ENCODE assay signal across 21 cellular contexts in genomic region chr12:117002040-117002832, GRCh38.
"Had no signal": no experiment of that assay in that cellular context is flagged by ENCODE, and none has a peak within 500 bp of the region (broad histone marks: within the 10 kb centered on the region; RNA-seq: fewer than 3 reads in every experiment).

No MANE protein-coding gene starts in this region.

- ATAC-seq: activated T-cell treated with anti-CD3 and anti-CD28 coated beads, Interleukin-2, amount 50 U/mL, for 72 hours; gastroesophageal sphincter; left lobe of liver; mucosa of descending colon; naive thymus-derived CD4-positive, alpha-beta T cell had no signal

- H3K27me3 Mint-ChIP-seq: activated B cell treated with CpG ODN at 0.5 μM for 24 hours; activated CD4-positive, alpha-beta T cell treated with anti-CD3 and anti-CD28 coated beads, Interleukin-2, amount 10 ng/mL, durations not matched to agents 24 days and 14 days; activated naive CD8-positive, alpha-beta T cell treated with anti-CD3 and anti-CD28 coated beads, Interleukin-2, amount 10 ng/mL, durations not matched to agents 7 days and 5 days; memory B cell; naive thymus-derived CD4-positive, alpha-beta T cell had no signal

- H3K4me3 ChIP-seq: esophagus squamous epithelium, gastroesophageal sphincter, mucosa of descending colon, suprapubic skin had no signal

- H3K9me3 Mint-ChIP-seq: activated B cell treated with CpG ODN at 0.5 μM for 24 hours; activated CD4-positive, alpha-beta T cell treated with anti-CD3 and anti-CD28 coated beads, Interleukin-2, amount 10 ng/mL, durations not matched to agents 24 days and 14 days; activated naive CD8-positive, alpha-beta T cell treated with anti-CD3 and anti-CD28 coated beads, Interleukin-2, amount 10 ng/mL, durations not matched to agents 7 days and 5 days; activated T-cell treated with anti-CD3 and anti-CD28 coated beads, Interleukin-2, amount 50 U/mL, for 72 hours; memory B cell; naive thymus-derived CD4-positive, alpha-beta T cell had no signal

- H3K4me3 Mint-ChIP-seq: activated B cell treated with CpG ODN at 0.5 μM for 24 hours; activated CD4-positive, alpha-beta T cell treated with anti-CD3 and anti-CD28 coated beads, Interleukin-2, amount 10 ng/mL, durations not matched to agents 24 days and 14 days; activated naive CD8-positive, alpha-beta T cell treated with anti-CD3 and anti-CD28 coated beads, Interleukin-2, amount 10 ng/mL, durations not matched to agents 7 days and 5 days; activated T-cell treated with anti-CD3 and anti-CD28 coated beads, Interleukin-2, amount 50 U/mL, for 72 hours; memory B cell; naive thymus-derived CD4-positive, alpha-beta T cell had no signal

- H3K4me1 ChIP-seq: esophagus squamous epithelium, gastroesophageal sphincter, suprapubic skin had no signal

- DNase-seq: activated B cell treated with CpG ODN at 0.5 μM for 24 hours; activated CD4-positive, alpha-beta T cell treated with anti-CD3 and anti-CD28 coated beads, Interleukin-2, amount 10 ng/mL, durations not matched to agents 24 days and 14 days; activated CD8-positive, alpha-beta memory T cell treated with anti-CD3 and anti-CD28 coated beads, Interleukin-2, amount 50 U/mL, for 48 hours; activated naive CD8-positive, alpha-beta T cell treated with anti-CD3 and anti-CD28 coated beads, Interleukin-2, amount 10 ng/mL, durations not matched to agents 7 days and 5 days; activated T-cell treated with anti-CD3 and anti-CD28 coated beads, Interleukin-2, amount 50 U/mL, for 72 hours; anterior cingulate cortex; effector CD8-positive, alpha-beta T cell; esophagus squamous epithelium; islet precursor cell; mucosa of descending colon; naive thymus-derived CD4-positive, alpha-beta T cell; small intestine; stimulated activated CD4-positive, alpha-beta T cell treated with anti-CD3 and anti-CD28 coated beads, Interleukin-4, amount 100 ng/mL, for 4 hours; stimulated activated CD8-positive, alpha-beta memory T cell treated with anti-CD3 and anti-CD28 coated beads, Interleukin-4, amount 100 ng/mL, for 48 hours; stimulated activated naive CD4-positive, alpha-beta T cell treated with Interleukin-2 at 50 U/mL for 16 hours; SW 1271; trophoblast cell had no signal

- H3K27ac ChIP-seq: esophagus squamous epithelium, gastroesophageal sphincter, suprapubic skin had no signal

- H3K27me3 ChIP-seq: esophagus squamous epithelium, gastroesophageal sphincter, suprapubic skin had no signal

- H3K9me3 ChIP-seq: esophagus squamous epithelium, gastroesophageal sphincter, mucosa of descending colon, suprapubic skin had no signal

- H3K27ac Mint-ChIP-seq: activated B cell treated with CpG ODN at 0.5 μM for 24 hours; activated CD4-positive, alpha-beta T cell treated with anti-CD3 and anti-CD28 coated beads, Interleukin-2, amount 10 ng/mL, durations not matched to agents 24 days and 14 days; activated naive CD8-positive, alpha-beta T cell treated with anti-CD3 and anti-CD28 coated beads, Interleukin-2, amount 10 ng/mL, durations not matched to agents 7 days and 5 days; activated T-cell treated with anti-CD3 and anti-CD28 coated beads, Interleukin-2, amount 50 U/mL, for 72 hours; memory B cell; naive thymus-derived CD4-positive, alpha-beta T cell had no signal
